Comparison of ENCODE assay signal across 25 cellular contexts in the genomic region with DNA sequence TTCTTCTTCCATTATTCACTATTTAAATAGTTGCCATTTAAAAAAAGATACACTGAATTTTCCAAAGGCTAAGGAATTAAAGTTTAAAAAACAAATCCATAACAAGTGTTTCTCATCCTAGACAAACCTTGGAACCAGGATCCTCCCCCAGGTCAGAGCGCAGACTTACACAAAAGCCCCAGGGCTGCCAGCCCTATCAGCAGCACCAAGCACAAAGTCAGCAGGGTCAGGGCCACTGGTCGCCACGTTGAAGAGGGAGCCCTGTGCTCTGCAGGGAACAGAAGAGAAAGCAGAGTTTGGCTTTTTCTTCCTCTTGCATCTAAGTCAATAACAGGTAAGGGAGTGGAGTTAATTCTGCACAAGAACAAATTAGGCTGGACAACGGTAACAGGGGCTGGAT. TPM values are rescaled to one million over a fixed set of nuclear protein-coding genes. Genes with fewer than 3 reads are reported as not detected.
DNase-seq lines count a peak whose midpoint lies in the region; ATAC-seq, FAIRE-seq and TF ChIP-seq lines count a peak whose summit lies in the region.
"Had no signal": no experiment of that assay in that cellular context is flagged by ENCODE, and none has a peak within 500 bp of the region (broad histone marks: within the 10 kb centered on the region; RNA-seq: fewer than 3 reads in every experiment).

No MANE protein-coding gene starts in this region.

- H3K36me3 ChIP-seq in H1 (ENCODE audit: control insufficient read depth in 2 of 4, insufficient read depth in 4 of 4, low read length in 3 of 4) (no peaks in the 10 kb centered on the region), neuronal stem cell (replicated peaks in 1 of 2; ENCODE audit: control insufficient read depth in 2 of 2, insufficient read depth in 2 of 2, low read length in 2 of 2) (no peaks in the 10 kb centered on the region), SK-N-SH (replicated peaks in 1 of 2; ENCODE audit: control insufficient read depth in 1 of 2, insufficient read depth in 2 of 2, low read length in 1 of 2) (no peaks in the 10 kb centered on the region), hepatocyte (replicated peaks; ENCODE audit: insufficient read depth, low read depth) (no peaks in the 10 kb centered on the region)
- H3K36me3 ChIP-seq: SJSA1 had no signal

- DNase-seq in HFFc6 (no peak), H1 (ENCODE audit: low read depth in 1 of 2, low spot score in 2 of 2) (no peak), neuronal stem cell (ENCODE audit: low spot score) (no peak), SK-N-SH (no peak), NCI-H526 (lab: John Stamatoyannopoulos, UW) (no peak), hepatocyte (ENCODE audit: low spot score) (no peak)
- DNase-seq: Caco-2; CD4-positive, alpha-beta T cell; DMS 273 treated with DMSO at 0.1 percent for 48 hours; DND-41; Kasumi-1; NCI-H1417; NCI-H1694 treated with DMSO at 0.1 percent for 48 hours; NCI-H2081 treated with DMSO at 0.1 percent for 48 hours; NCI-H2171 treated with DMSO at 0.1 percent for 48 hours; NCI-H524 treated with DMSO at 0.1 percent for 48 hours; OCI-M1 had no signal

- H3K4me3 Mint-ChIP-seq in HFFc6 = peak overlapping the region; percentile 36; the same call in 1 of the 2 replicates
- H3K4me3 Mint-ChIP-seq in stimulated activated memory B cell treated with anti-CD40 and anti-IgM and Interleukin-4, amounts not matched to agents 10 μg/mL and 1 μg/mL and 100 μg/mL, for 72 hours = no peak overlapping the region
- H3K4me3 Mint-ChIP-seq: CD4-positive, alpha-beta T cell had no signal

- ATAC-seq in stimulated activated memory B cell treated with anti-CD40 and anti-IgM and Interleukin-4, amounts not matched to agents 10 μg/mL and 1 μg/mL and 100 μg/mL, for 72 hours = no peak
- ATAC-seq: HCT116 had no signal

- H3K18ac ChIP-seq in H1 (ENCODE audit: extremely low read depth, low read length) (no peak overlapping the region), neuronal stem cell (ENCODE audit: low read length) (peak overlapping the region; percentile 57)

- peaks cover 9% of the 10 kb centered on the region for H3K9me3 Mint-ChIP-seq in HFFc6
- peaks cover 8% of the 10 kb centered on the region for H3K9me3 Mint-ChIP-seq in stimulated activated memory B cell treated with anti-CD40 and anti-IgM and Interleukin-4, amounts not matched to agents 10 μg/mL and 1 μg/mL and 100 μg/mL, for 72 hours

- H4K91ac ChIP-seq in H1 (replicated peaks; ENCODE audit: insufficient read length, low read length) = no peak overlapping the region
- H4K91ac ChIP-seq in neuronal stem cell (ENCODE audit: low read depth, low read length, poor library complexity) = no peak overlapping the region

- H3K4me3 ChIP-seq in H1 (ENCODE audit: extremely low read depth in 1 of 4, insufficient read depth in 2 of 4, low read depth in 3 of 4, low read length in 4 of 4) (no peak overlapping the region), neuronal stem cell (ENCODE audit: low read length in 2 of 2) (no peak overlapping the region), SK-N-SH (ENCODE audit: low read depth in 2 of 2, low read length in 1 of 2) (no peak overlapping the region), hepatocyte (no peak overlapping the region)
- H3K4me3 ChIP-seq: SJSA1 had no signal

- WGBS in H1 (ENCODE audit: extremely low coverage in 1 of 2, insufficient coverage in 1 of 2, insufficient read length in 1 of 2, insufficient replicate concordance in 2 of 2, low coverage in 1 of 2, low lambda C conversion rate in 2 of 2, missing lambda C conversion rate in 1 of 2), 2 experiments = 41% methylated on average over 4 of the region's 4 CpGs; no CpG with 5 or more reads in 1 of the 2 experiments
- WGBS in neuronal stem cell (ENCODE audit: extremely low coverage in 2 of 2, insufficient read length in 2 of 2, insufficient replicate concordance in 1 of 2), 2 donors = no CpG with 5 or more reads among the region's 4 CpGs
- WGBS in SK-N-SH (ENCODE audit: low lambda C conversion rate) = 11% methylated on average over 4 of the region's 4 CpGs
- WGBS in hepatocyte (ENCODE audit: low lambda C conversion rate, missing lambda C conversion rate) = 53% methylated on average over 4 of the region's 4 CpGs

- H2BK20ac ChIP-seq in H1 (ENCODE audit: low read length) = no peak overlapping the region

- no peak for TF ChIP-seq POLR2A in H1 (IDR thresholded peaks at IDR 0.05; ENCODE audit: control extremely low read depth in 1 of 2, low read depth in 2 of 2, low read length in 2 of 2)

- H2BK120ac ChIP-seq in H1 (replicated peaks; ENCODE audit: low read depth, low read length) (no peak overlapping the region), neuronal stem cell (ENCODE audit: low read depth, low read length) (no peak overlapping the region)

- H2AFZ ChIP-seq in H1 (ENCODE audit: low read length) (peak overlapping the region; percentile 95), neuronal stem cell (ENCODE audit: low read length) (no peak overlapping the region), SK-N-SH (ENCODE audit: low read depth) (no peak overlapping the region), hepatocyte (no peak overlapping the region)

- H3K27ac ChIP-seq in H1 (ENCODE audit: low read depth, low read length) (no peak overlapping the region), neuronal stem cell (replicated peaks; ENCODE audit: low read length) (no peak overlapping the region), SK-N-SH (ENCODE audit: low read depth in 2 of 2, low read length in 1 of 2) (no peak overlapping the region), hepatocyte (no peak overlapping the region)
- H3K27ac ChIP-seq: SJSA1 had no signal

- TF ChIP-seq EP300 in H1 (IDR thresholded peaks at IDR 0.05; ENCODE audit: borderline replicate concordance in 1 of 2, low read depth in 2 of 2, low read length in 2 of 2) = no peak
- TF ChIP-seq EP300 in SK-N-SH (IDR thresholded peaks at IDR 0.05; ENCODE audit: borderline replicate concordance in 1 of 2, low read depth in 1 of 2, low read length in 1 of 2) = no peak

- H3K27me3 Mint-ChIP-seq in HFFc6 (ENCODE audit: insufficient read depth) = no peaks in the 10 kb centered on the region
- H3K27me3 Mint-ChIP-seq in stimulated activated memory B cell treated with anti-CD40 and anti-IgM and Interleukin-4, amounts not matched to agents 10 μg/mL and 1 μg/mL and 100 μg/mL, for 72 hours = peaks cover 37% of the 10 kb centered on the region
- H3K27me3 Mint-ChIP-seq: CD4-positive, alpha-beta T cell had no signal

- H2BK15ac ChIP-seq in H1 (ENCODE audit: low read length) (no peak overlapping the region), neuronal stem cell (ENCODE audit: low read length) (no peak overlapping the region)

- no peak for FAIRE-seq in H1 (lab: Jason Lieb, UNC)
- FAIRE-seq: GM12891, RCC 7860 had no signal

- no peak overlapping the region for H2BK12ac ChIP-seq in H1 (ENCODE audit: low read depth, low read length)
- H2BK12ac ChIP-seq in neuronal stem cell (ENCODE audit: low read length) = no peak overlapping the region

- H3K79me2 ChIP-seq in H1 (ENCODE audit: control insufficient read depth in 1 of 2, insufficient read depth in 2 of 2, low read length in 2 of 2) = no peaks in the 10 kb centered on the region
- no peaks in the 10 kb centered on the region for H3K79me2 ChIP-seq in SK-N-SH (ENCODE audit: insufficient read depth)
- H3K79me2 ChIP-seq in hepatocyte = no peaks in the 10 kb centered on the region

- H4K8ac ChIP-seq in H1 (ENCODE audit: extremely low read depth, insufficient read depth, low read length) (no peak overlapping the region), neuronal stem cell (ENCODE audit: low read depth, low read length) (peak overlapping the region; percentile 43)

- H4K20me1 ChIP-seq in H1 (replicated peaks in 1 of 2; ENCODE audit: control insufficient read depth in 1 of 2, insufficient read depth in 2 of 2, low read length in 2 of 2) (no peaks in the 10 kb centered on the region), SK-N-SH (ENCODE audit: insufficient read depth) (no peaks in the 10 kb centered on the region), hepatocyte (ENCODE audit: insufficient read depth, poor library complexity, severe bottlenecking) (no peaks in the 10 kb centered on the region)

- H3K79me1 ChIP-seq in H1 (ENCODE audit: low read depth, low read length) = no peaks in the 10 kb centered on the region
- H3K79me1 ChIP-seq in neuronal stem cell (ENCODE audit: low read depth, low read length) = no peaks in the 10 kb centered on the region

- H3K14ac ChIP-seq in H1 (ENCODE audit: insufficient read length) (no peak overlapping the region), neuronal stem cell (ENCODE audit: low read length) (no peak overlapping the region)

- no peak overlapping the region for H2BK5ac ChIP-seq in H1 (ENCODE audit: low read depth, low read length)
- H2BK5ac ChIP-seq in neuronal stem cell (ENCODE audit: low read length) = no peak overlapping the region

- H3K27me3 ChIP-seq in H1 (replicated peaks in 1 of 4; ENCODE audit: control insufficient read depth in 3 of 4, extremely low read depth in 1 of 4, insufficient read depth in 3 of 4, low read length in 3 of 4) (no peaks in the 10 kb centered on the region), neuronal stem cell (ENCODE audit: control insufficient read depth in 3 of 3, insufficient read depth in 3 of 3, low read depth in 1 of 3, low read length in 3 of 3) (no peaks in the 10 kb centered on the region), SK-N-SH (ENCODE audit: insufficient read depth) (0 out of 2 replicates have a peak, but pooled peaks cover 4% of the 10 kb centered on the region), hepatocyte (no peaks in the 10 kb centered on the region)

- H3K27ac Mint-ChIP-seq in HFFc6 = no peak overlapping the region
- H3K27ac Mint-ChIP-seq in stimulated activated memory B cell treated with anti-CD40 and anti-IgM and Interleukin-4, amounts not matched to agents 10 μg/mL and 1 μg/mL and 100 μg/mL, for 72 hours = no peak overlapping the region
- H3K27ac Mint-ChIP-seq: CD4-positive, alpha-beta T cell had no signal

- H3K4me1 ChIP-seq in H1 (replicated peaks in 1 of 4; ENCODE audit: control insufficient read depth in 3 of 4, insufficient read depth in 4 of 4, low read length in 3 of 4) (peaks cover 0 to 3% (median 3%) of the 10 kb centered on the region in 4 experiments; a peak in 5 of 7 replicates), neuronal stem cell (ENCODE audit: control insufficient read depth in 2 of 2, insufficient read depth in 1 of 2, low read depth in 1 of 2, low read length in 2 of 2) (peaks cover 0 to 4% of the 10 kb centered on the region in 2 donors), SK-N-SH (ENCODE audit: control insufficient read depth in 1 of 2, insufficient read depth in 2 of 2, low read depth in 1 of 2, low read length in 1 of 2) (no peaks in the 10 kb centered on the region), hepatocyte (ENCODE audit: insufficient read depth) (no peaks in the 10 kb centered on the region)
- H3K4me1 ChIP-seq: Caco-2, SJSA1 had no signal

- H3K23me2 ChIP-seq in H1 (ENCODE audit: low read depth, low read length) = no peaks in the 10 kb centered on the region

- H3K4me1 Mint-ChIP-seq in HFFc6 (ENCODE audit: low read depth) = peaks cover 35% of the 10 kb centered on the region
- H3K4me1 Mint-ChIP-seq in stimulated activated memory B cell treated with anti-CD40 and anti-IgM and Interleukin-4, amounts not matched to agents 10 μg/mL and 1 μg/mL and 100 μg/mL, for 72 hours = peaks cover 15% of the 10 kb centered on the region

- peaks cover 4% of the 10 kb centered on the region; the same call in 1 of the 2 replicates for H3K36me3 Mint-ChIP-seq in HFFc6 (ENCODE audit: low read depth)
- no peaks in the 10 kb centered on the region for H3K36me3 Mint-ChIP-seq in stimulated activated memory B cell treated with anti-CD40 and anti-IgM and Interleukin-4, amounts not matched to agents 10 μg/mL and 1 μg/mL and 100 μg/mL, for 72 hours

- H3K4me2 ChIP-seq in H1 (ENCODE audit: insufficient read depth in 1 of 2, low read depth in 2 of 2, low read length in 2 of 2) = no peak overlapping the region
- no peak overlapping the region for H3K4me2 ChIP-seq in neuronal stem cell (ENCODE audit: insufficient read depth, low read length, poor library complexity, severe bottlenecking)
- no peak overlapping the region for H3K4me2 ChIP-seq in SK-N-SH
- H3K4me2 ChIP-seq in hepatocyte = no peak overlapping the region

- H3K9me2 ChIP-seq in SK-N-SH (no peaks in the 10 kb centered on the region), hepatocyte (replicated peaks; ENCODE audit: insufficient read depth) (no peaks in the 10 kb centered on the region)

- TF ChIP-seq RAD21 in H1 (IDR thresholded peaks at IDR 0.05 in 1 of 2, conservative IDR thresholded peaks at IDR 0.05 in 1 of 2; ENCODE audit: low read depth in 2 of 2, low read length in 2 of 2) = no peak
- TF ChIP-seq RAD21 in SK-N-SH (IDR thresholded peaks at IDR 0.05; ENCODE audit: low read length) = no peak

- H3K9me3 ChIP-seq in H1 (ENCODE audit: insufficient read depth in 2 of 2, low read depth in 1 of 2, low read length in 1 of 2) = no peaks in the 10 kb centered on the region
- H3K9me3 ChIP-seq in neuronal stem cell (replicated peaks in 1 of 2; ENCODE audit: control insufficient read depth in 2 of 2, insufficient read depth in 1 of 2, low read depth in 1 of 2, low read length in 2 of 2) = no peaks in the 10 kb centered on the region
- H3K9me3 ChIP-seq in SK-N-SH = no peaks in the 10 kb centered on the region
- no peaks in the 10 kb centered on the region for H3K9me3 ChIP-seq in hepatocyte (ENCODE audit: low read depth)
- H3K9me3 ChIP-seq: Caco-2, SJSA1 had no signal

- CTCF ChIA-PET in H1 (lab: Charles Lee; ENCODE audit: partially characterized antibody) = no interaction called here
- CTCF ChIA-PET in SK-N-SH (lab: Yijun Ruan, JAX) = no interaction called here

- TF ChIP-seq CTCF in HFFc6 (IDR thresholded peaks at IDR 0.05) = no peak
- no peak for TF ChIP-seq CTCF in H1 (IDR thresholded peaks at IDR 0.05; ENCODE audit: control extremely low read depth in 1 of 3, insufficient read depth in 1 of 3, low read depth in 1 of 3, low read length in 3 of 3)
- TF ChIP-seq CTCF in SK-N-SH (IDR thresholded peaks at IDR 0.05) = no peak
- no peak for TF ChIP-seq CTCF in hepatocyte (IDR thresholded peaks at IDR 0.05; ENCODE audit: poor library complexity)

- H3K4ac ChIP-seq in H1 (replicated peaks; ENCODE audit: insufficient read length, low read depth, low read length) (no peak overlapping the region), neuronal stem cell (ENCODE audit: low read length) (no peak overlapping the region)

- H3F3A ChIP-seq in SK-N-SH (replicated peaks; ENCODE audit: insufficient read depth) = no peaks in the 10 kb centered on the region

- H3K23ac ChIP-seq in H1 (ENCODE audit: insufficient read length) = no peak overlapping the region
- H3K23ac ChIP-seq in neuronal stem cell (ENCODE audit: low read depth, low read length, poor library complexity) = no peak overlapping the region

- no peak overlapping the region for H4K5ac ChIP-seq in H1 (ENCODE audit: insufficient read length, low read depth, low read length)

- no peak overlapping the region for H3K56ac ChIP-seq in H1 (replicated peaks; ENCODE audit: insufficient read length, low read depth, low read length)

- POLR2A ChIA-PET in H1 (lab: Charles Lee; ENCODE audit: partially characterized antibody) (no interaction called here), SK-N-SH (lab: Yijun Ruan, JAX) (no interaction called here)

- H3K9ac ChIP-seq in H1 (replicated peaks in 1 of 4; ENCODE audit: extremely low read depth in 1 of 4, low read depth in 3 of 4, low read length in 3 of 4) = no peak overlapping the region
- H3K9ac ChIP-seq in neuronal stem cell (ENCODE audit: low read depth, low read length, poor library complexity) = no peak overlapping the region
- no peak overlapping the region for H3K9ac ChIP-seq in SK-N-SH

- H2AK5ac ChIP-seq in H1 (ENCODE audit: low read depth, low read length) (no peak overlapping the region), neuronal stem cell (ENCODE audit: low read depth, low read length) (no peak overlapping the region)

RNA-seq across cellular contexts. Expression of gene CLEC1A, which starts 9.8 kb away (rescaled TPM):
- total RNA-seq in HFFc6 (2021; fragmentation: NEBNext Ultra II Directional; extraction: Animal tissue kit (Norgen Biotek cat#: 25700)) = 1 to 10 TPM in 1 of 6 experiments, under 1 TPM in 5; 0.14 to 1.2 (median 0.71) TPM
- total RNA-seq in H1 (2021; fragmentation: NEBNext Ultra II Directional; extraction: Animal tissue kit (Norgen Biotek cat#: 25700)) = not detected in 2 replicates
- polyA plus RNA-seq in H1 (2011; rRNA removed) = 0.13 and 0.20 TPM in 2 replicates
- polyA plus RNA-seq in H1 (2011; cell fraction: cytosol; rRNA removed) = 0.06 TPM
- polyA plus RNA-seq in H1 (2011; cell fraction: nucleus; rRNA removed) = 0.04 TPM
- 0.15 to 0.20 TPM (median 0.19 TPM) in 3 of 4 replicates, not detected in the other for polyA plus RNA-seq in H1 (2012, experiment 1 of 2)
- not detected for polyA plus RNA-seq in H1 (2012, experiment 2 of 2)
- polyA plus RNA-seq in H1 (2013, experiment 1 of 2) = 0.16 TPM
- polyA plus RNA-seq in H1 (2013, experiment 2 of 2) = 0.11 TPM
- polyA minus RNA-seq in H1 (2011; rRNA and poly(A)+ RNA removed) = 0.24 TPM in 1 of 2 replicates, not detected in the other
- not detected for polyA minus RNA-seq in H1 (2011; cell fraction: cytosol; rRNA and poly(A)+ RNA removed)
- polyA minus RNA-seq in H1 (2011; cell fraction: nucleus; rRNA and poly(A)+ RNA removed) = not detected
- 0.11 TPM for polyA plus RNA-seq in neuronal stem cell (2013, experiment 1 of 2)
- 0.08 TPM for polyA plus RNA-seq in neuronal stem cell (2013, experiment 2 of 2)
- not detected in 2 replicates for polyA plus RNA-seq in SK-N-SH (2012; rRNA removed)
- not detected in 2 replicates for polyA plus RNA-seq in SK-N-SH (2012; cell fraction: cytosol; rRNA removed)
- polyA plus RNA-seq in SK-N-SH (2012; cell fraction: nucleus; rRNA removed) = not detected in 2 replicates
- 3.0 and 6.4 TPM in 2 replicates for total RNA-seq in hepatocyte
- 3.6 and 4.2 TPM in 2 replicates for polyA plus RNA-seq in hepatocyte
- total RNA-seq: Caco-2; CD4-positive, alpha-beta T cell; G401; MCF 10A; SJSA1 had no signal

RNA-seq across cellular contexts. Expression of gene CLEC7A, which starts 41.0 kb away (rescaled TPM):
- total RNA-seq in HFFc6 (2021; fragmentation: NEBNext Ultra II Directional; extraction: Animal tissue kit (Norgen Biotek cat#: 25700)) = not detected
- 0.15 TPM in 1 of 2 replicates, not detected in the other for total RNA-seq in H1 (2021; fragmentation: NEBNext Ultra II Directional; extraction: Animal tissue kit (Norgen Biotek cat#: 25700))
- 0.06 and 0.09 TPM in 2 replicates for polyA plus RNA-seq in H1 (2011; rRNA removed)
- polyA plus RNA-seq in H1 (2011; cell fraction: cytosol; rRNA removed) = 0.13 TPM
- polyA plus RNA-seq in H1 (2011; cell fraction: nucleus; rRNA removed) = not detected
- 0.13 to 0.20 TPM (median 0.19 TPM) in 3 of 4 replicates, not detected in the other for polyA plus RNA-seq in H1 (2012, experiment 1 of 2)
- polyA plus RNA-seq in H1 (2012, experiment 2 of 2) = not detected
- polyA plus RNA-seq in H1 (2013, experiment 1 of 2) = 0.08 TPM
- not detected for polyA plus RNA-seq in H1 (2013, experiment 2 of 2)
- polyA minus RNA-seq in H1 (2011; rRNA and poly(A)+ RNA removed) = 0.32 TPM in 1 of 2 replicates, not detected in the other
- polyA minus RNA-seq in H1 (2011; cell fraction: cytosol; rRNA and poly(A)+ RNA removed) = not detected
- polyA minus RNA-seq in H1 (2011; cell fraction: nucleus; rRNA and poly(A)+ RNA removed) = not detected
- polyA plus RNA-seq in neuronal stem cell (2013, experiment 1 of 2) = not detected
- not detected for polyA plus RNA-seq in neuronal stem cell (2013, experiment 2 of 2)
- not detected in 2 replicates for polyA plus RNA-seq in SK-N-SH (2012; rRNA removed)
- polyA plus RNA-seq in SK-N-SH (2012; cell fraction: cytosol; rRNA removed) = not detected in 2 replicates
- polyA plus RNA-seq in SK-N-SH (2012; cell fraction: nucleus; rRNA removed) = not detected in 2 replicates
- 1.1 and 2.3 TPM in 2 replicates for total RNA-seq in hepatocyte
- 1.3 and 2.3 TPM in 2 replicates for polyA plus RNA-seq in hepatocyte
- total RNA-seq: Caco-2, G401, MCF 10A, SJSA1 had no signal
- polyA plus RNA-seq: BJ had no signal

RNA-seq across cellular contexts. Expression of gene CLEC9A, which starts 58.5 kb away (rescaled TPM):
- not detected for total RNA-seq in HFFc6 (2021; fragmentation: NEBNext Ultra II Directional; extraction: Animal tissue kit (Norgen Biotek cat#: 25700))
- total RNA-seq in H1 (2021; fragmentation: NEBNext Ultra II Directional; extraction: Animal tissue kit (Norgen Biotek cat#: 25700)) = not detected in 2 replicates
- polyA plus RNA-seq in H1 (2011; rRNA removed) (not detected in 2 replicates), SK-N-SH (2012; rRNA removed) (not detected in 2 replicates), hepatocyte (not detected in 2 replicates)
- not detected for polyA plus RNA-seq in H1 (2011; cell fraction: cytosol; rRNA removed)
- not detected for polyA plus RNA-seq in H1 (2011; cell fraction: nucleus; rRNA removed)
- polyA plus RNA-seq in H1 (2012, experiment 1 of 2) = not detected in 4 replicates
- polyA plus RNA-seq in H1 (2012, experiment 2 of 2) = not detected
- not detected for polyA plus RNA-seq in H1 (2013, experiment 1 of 2)
- polyA plus RNA-seq in H1 (2013, experiment 2 of 2) = not detected
- polyA minus RNA-seq in H1 (2011; rRNA and poly(A)+ RNA removed) = not detected in 2 replicates
- polyA minus RNA-seq in H1 (2011; cell fraction: cytosol; rRNA and poly(A)+ RNA removed) = not detected
- not detected for polyA minus RNA-seq in H1 (2011; cell fraction: nucleus; rRNA and poly(A)+ RNA removed)
- polyA plus RNA-seq in neuronal stem cell (2013, experiment 1 of 2) = not detected
- not detected for polyA plus RNA-seq in neuronal stem cell (2013, experiment 2 of 2)
- not detected in 2 replicates for polyA plus RNA-seq in SK-N-SH (2012; cell fraction: cytosol; rRNA removed)
- not detected in 2 replicates for polyA plus RNA-seq in SK-N-SH (2012; cell fraction: nucleus; rRNA removed)
- total RNA-seq in hepatocyte = not detected in 2 replicates
- total RNA-seq: Caco-2, G401, MCF 10A, SJSA1 had no signal
- polyA plus RNA-seq: BJ had no signal
